In the genomic region with DNA sequence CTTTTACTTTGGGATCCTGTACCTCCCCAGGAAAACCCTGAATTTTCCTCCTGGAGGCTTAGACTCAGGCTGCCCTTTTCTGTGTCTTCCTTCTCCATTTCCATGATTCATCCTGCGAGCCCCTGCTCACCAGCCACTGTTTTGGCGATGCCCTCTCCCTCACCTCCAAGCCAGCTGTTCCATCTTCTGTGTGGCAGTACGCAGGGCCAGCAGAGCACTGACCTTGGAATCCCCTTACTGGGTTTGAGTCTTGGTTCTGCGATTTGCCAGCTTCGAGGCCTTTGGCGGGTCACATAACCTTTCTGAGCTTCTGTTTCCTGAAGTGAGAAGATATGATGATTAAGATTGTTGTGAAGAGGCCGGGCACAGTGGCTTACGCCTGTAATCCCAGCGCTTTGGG, we compare ENCODE assay signal across 16 cellular contexts. TPM values are rescaled to one million over a fixed set of nuclear protein-coding genes. Genes with fewer than 3 reads are reported as not detected.
DNase-seq lines count a peak whose midpoint lies in the region; ATAC-seq and TF ChIP-seq lines count a peak whose summit lies in the region.
"Had no signal": no experiment of that assay in that cellular context is flagged by ENCODE, and none has a peak within 500 bp of the region (broad histone marks: within the 10 kb centered on the region; RNA-seq: fewer than 3 reads in every experiment).

No MANE protein-coding gene starts in this region.

- TF ChIP-seq CTCF in heart left ventricle (IDR thresholded peaks at IDR 0.05) (no peak), WTC11 (IDR thresholded peaks at IDR 0.05) (no peak), gastrocnemius medialis (IDR thresholded peaks at IDR 0.05 in 4 of 5, conservative IDR thresholded peaks at IDR 0.05 in 1 of 5) (no peak)

- H3K4me1 ChIP-seq in heart left ventricle (peaks cover 0 to 76% (median 37%) of the 10 kb centered on the region in 12 donors), gastrocnemius medialis (peaks cover 50 to 51% of the 10 kb centered on the region in 2 donors)

- no peaks in the 10 kb centered on the region for H3K9me3 Mint-ChIP-seq in WTC11
- H3K9me3 Mint-ChIP-seq in effector memory CD8-positive, alpha-beta T cell: no peaks in the 10 kb centered on the region
- H3K9me3 Mint-ChIP-seq: CD4-positive, CD25-positive, alpha-beta regulatory T cell; GM23338 had no signal

- H3K27ac Mint-ChIP-seq in WTC11: peak overlapping the region; percentile 75; the same call in 1 of the 2 replicates
- H3K27ac Mint-ChIP-seq in effector memory CD8-positive, alpha-beta T cell: no peak overlapping the region
- H3K27ac Mint-ChIP-seq: CD4-positive, CD25-positive, alpha-beta regulatory T cell; GM23338 had no signal

- H3K4me1 Mint-ChIP-seq in WTC11: peaks cover 19% of the 10 kb centered on the region
- H3K4me1 Mint-ChIP-seq in effector memory CD8-positive, alpha-beta T cell (ENCODE audit: low read depth in 2 of 2): no peaks in the 10 kb centered on the region

- no peak overlapping the region for H3K4me3 ChIP-seq in heart left ventricle
- no peak overlapping the region for H3K4me3 ChIP-seq in gastrocnemius medialis
- H3K4me3 ChIP-seq: BLaER1 treated with 17β-estradiol and CSF1 and Interleukin-3, amounts not matched to agents 10 nM and 100 nM; GM12878; GM23338 had no signal

- POLR2A ChIA-PET in WTC11 (lab: Charles Lee): no interaction called here

- DNase-seq in heart left ventricle (no peak), Right ventricle myocardium superior (no peak), WTC11 (ENCODE audit: low spot score) (no peak), islet precursor cell (peak; percentile 17), gastrocnemius medialis (peak in 1 of 2 donors; percentile 62), SK-N-DZ (ENCODE audit: low spot score) (no peak)
- DNase-seq in effector memory CD8-positive, alpha-beta T cell: no peak
- DNase-seq: ACHN; Calu3; CD4-positive, CD25-positive, alpha-beta regulatory T cell; DMS 273 treated with DMSO at 0.1 percent for 48 hours; H7 had no signal

- H3K27me3 ChIP-seq in heart left ventricle (no peaks in the 10 kb centered on the region), gastrocnemius medialis (no peaks in the 10 kb centered on the region)

- CTCF ChIA-PET in WTC11 (lab: Charles Lee): interaction anchor here (1.4 to 1.6 kb wide), 2 partner anchors 70 to 97 kb away, joined by 4 to 7 read pairs; no protein-coding TSS in a partner anchor

- WGBS in heart left ventricle, 4 donors: 65 to 78% (median 71%) methylated on average over 9 of the region's 9 CpGs

- no peaks in the 10 kb centered on the region for H3K36me3 Mint-ChIP-seq in WTC11
- peaks cover 2% of the 10 kb centered on the region for H3K36me3 Mint-ChIP-seq in effector memory CD8-positive, alpha-beta T cell (ENCODE audit: insufficient read depth)
- H3K36me3 Mint-ChIP-seq: CD4-positive, CD25-positive, alpha-beta regulatory T cell had no signal

- peaks cover 7% of the 10 kb centered on the region for H3K27me3 Mint-ChIP-seq in WTC11 (ENCODE audit: low read depth)
- H3K27me3 Mint-ChIP-seq in effector memory CD8-positive, alpha-beta T cell: no peaks in the 10 kb centered on the region
- H3K27me3 Mint-ChIP-seq: CD4-positive, CD25-positive, alpha-beta regulatory T cell had no signal

- no peak overlapping the region for H3K4me3 Mint-ChIP-seq in WTC11
- no peak overlapping the region for H3K4me3 Mint-ChIP-seq in effector memory CD8-positive, alpha-beta T cell
- H3K4me3 Mint-ChIP-seq: CD4-positive, CD25-positive, alpha-beta regulatory T cell; GM23338 had no signal

- no peaks in the 10 kb centered on the region for H3K36me3 ChIP-seq in heart left ventricle
- H3K36me3 ChIP-seq in gastrocnemius medialis: no peaks in the 10 kb centered on the region

- H3K9me3 ChIP-seq in heart left ventricle: no peaks in the 10 kb centered on the region
- no peaks in the 10 kb centered on the region for H3K9me3 ChIP-seq in gastrocnemius medialis
- H3K9me3 ChIP-seq: BLaER1 treated with 17β-estradiol and CSF1 and Interleukin-3, amounts not matched to agents 10 nM and 100 nM had no signal

- in situ Hi-C loops in gastrocnemius medialis (cut with MboI; ENCODE audit: low sequenced_read_pairs in 4 of 4): loop anchor here in 1 of 4 donors (10.0 kb wide), 1 partner anchor 77 kb away; no protein-coding TSS in a partner anchor

- ATAC-seq in heart left ventricle (no peak), Right ventricle myocardium superior (ENCODE audit: poor library complexity) (no peak), WTC11 (no peak), gastrocnemius medialis (peak in 1 of 2 donors; percentile 16), GM21367 (IDR thresholded peaks at IDR 0.05; ENCODE audit: unreplicated experiment) (no peak)
- ATAC-seq in effector memory CD8-positive, alpha-beta T cell (replicated peaks): no peak
- ATAC-seq: GM12878, GM23338 had no signal

- no peak for TF ChIP-seq POLR2A in heart left ventricle (IDR thresholded peaks at IDR 0.05)
- TF ChIP-seq POLR2A in gastrocnemius medialis (IDR thresholded peaks at IDR 0.05): no peak

- intact Hi-C loops in heart left ventricle (cut with DNase I) (loop anchor here in 1 of 10 donors (5.0 kb wide), 1 partner anchor 35 kb away; no protein-coding TSS in a partner anchor), Right ventricle myocardium superior (cut with DNase I) (loop anchor here (10.0 kb wide), 1 partner anchor 87 kb away; no protein-coding TSS in a partner anchor), gastrocnemius medialis (cut with DNase I; ENCODE audit: low total_unique reads) (loop anchor here (10.0 kb wide), 1 partner anchor 507 kb away; no protein-coding TSS in a partner anchor)

- peak overlapping the region in 10 of 12 donors; percentile 32 to 71 (median 46) for H3K27ac ChIP-seq in heart left ventricle
- H3K27ac ChIP-seq in gastrocnemius medialis: peak overlapping the region; percentile 84 to 99 (median 98)
- H3K27ac ChIP-seq: BLaER1 treated with 17β-estradiol and CSF1 and Interleukin-3, amounts not matched to agents 10 nM and 100 nM had no signal

TF ChIP-seq in WTC11, 78 proteins besides CTCF, POLR2A, EP300 and RAD21 (continues in another document):
- TF ChIP-seq SP1 (CRISPR knock-in tag; conservative IDR thresholded peaks at IDR 0.05) (no peak), ZNF423 (CRISPR knock-in tag; IDR thresholded peaks at IDR 0.05) (no peak)
- TF ChIP-seq, protein P1, sequence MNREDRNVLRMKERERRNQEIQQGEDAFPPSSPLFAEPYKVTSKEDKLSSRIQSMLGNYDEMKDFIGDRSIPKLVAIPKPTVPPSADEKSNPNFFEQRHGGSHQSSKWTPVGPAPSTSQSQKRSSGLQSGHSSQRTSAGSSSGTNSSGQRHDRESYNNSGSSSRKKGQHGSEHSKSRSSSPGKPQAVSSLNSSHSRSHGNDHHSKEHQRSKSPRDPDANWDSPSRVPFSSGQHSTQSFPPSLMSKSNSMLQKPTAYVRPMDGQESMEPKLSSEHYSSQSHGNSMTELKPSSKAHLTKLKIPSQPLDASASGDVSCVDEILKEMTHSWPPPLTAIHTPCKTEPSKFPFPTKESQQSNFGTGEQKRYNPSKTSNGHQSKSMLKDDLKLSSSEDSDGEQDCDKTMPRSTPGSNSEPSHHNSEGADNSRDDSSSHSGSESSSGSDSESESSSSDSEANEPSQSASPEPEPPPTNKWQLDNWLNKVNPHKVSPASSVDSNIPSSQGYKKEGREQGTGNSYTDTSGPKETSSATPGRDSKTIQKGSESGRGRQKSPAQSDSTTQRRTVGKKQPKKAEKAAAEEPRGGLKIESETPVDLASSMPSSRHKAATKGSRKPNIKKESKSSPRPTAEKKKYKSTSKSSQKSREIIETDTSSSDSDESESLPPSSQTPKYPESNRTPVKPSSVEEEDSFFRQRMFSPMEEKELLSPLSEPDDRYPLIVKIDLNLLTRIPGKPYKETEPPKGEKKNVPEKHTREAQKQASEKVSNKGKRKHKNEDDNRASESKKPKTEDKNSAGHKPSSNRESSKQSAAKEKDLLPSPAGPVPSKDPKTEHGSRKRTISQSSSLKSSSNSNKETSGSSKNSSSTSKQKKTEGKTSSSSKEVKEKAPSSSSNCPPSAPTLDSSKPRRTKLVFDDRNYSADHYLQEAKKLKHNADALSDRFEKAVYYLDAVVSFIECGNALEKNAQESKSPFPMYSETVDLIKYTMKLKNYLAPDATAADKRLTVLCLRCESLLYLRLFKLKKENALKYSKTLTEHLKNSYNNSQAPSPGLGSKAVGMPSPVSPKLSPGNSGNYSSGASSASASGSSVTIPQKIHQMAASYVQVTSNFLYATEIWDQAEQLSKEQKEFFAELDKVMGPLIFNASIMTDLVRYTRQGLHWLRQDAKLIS (CRISPR knock-in tag; IDR thresholded peaks at IDR 0.05; ENCODE audit: borderline replicate concordance): no peak
- TF ChIP-seq, protein P2, sequence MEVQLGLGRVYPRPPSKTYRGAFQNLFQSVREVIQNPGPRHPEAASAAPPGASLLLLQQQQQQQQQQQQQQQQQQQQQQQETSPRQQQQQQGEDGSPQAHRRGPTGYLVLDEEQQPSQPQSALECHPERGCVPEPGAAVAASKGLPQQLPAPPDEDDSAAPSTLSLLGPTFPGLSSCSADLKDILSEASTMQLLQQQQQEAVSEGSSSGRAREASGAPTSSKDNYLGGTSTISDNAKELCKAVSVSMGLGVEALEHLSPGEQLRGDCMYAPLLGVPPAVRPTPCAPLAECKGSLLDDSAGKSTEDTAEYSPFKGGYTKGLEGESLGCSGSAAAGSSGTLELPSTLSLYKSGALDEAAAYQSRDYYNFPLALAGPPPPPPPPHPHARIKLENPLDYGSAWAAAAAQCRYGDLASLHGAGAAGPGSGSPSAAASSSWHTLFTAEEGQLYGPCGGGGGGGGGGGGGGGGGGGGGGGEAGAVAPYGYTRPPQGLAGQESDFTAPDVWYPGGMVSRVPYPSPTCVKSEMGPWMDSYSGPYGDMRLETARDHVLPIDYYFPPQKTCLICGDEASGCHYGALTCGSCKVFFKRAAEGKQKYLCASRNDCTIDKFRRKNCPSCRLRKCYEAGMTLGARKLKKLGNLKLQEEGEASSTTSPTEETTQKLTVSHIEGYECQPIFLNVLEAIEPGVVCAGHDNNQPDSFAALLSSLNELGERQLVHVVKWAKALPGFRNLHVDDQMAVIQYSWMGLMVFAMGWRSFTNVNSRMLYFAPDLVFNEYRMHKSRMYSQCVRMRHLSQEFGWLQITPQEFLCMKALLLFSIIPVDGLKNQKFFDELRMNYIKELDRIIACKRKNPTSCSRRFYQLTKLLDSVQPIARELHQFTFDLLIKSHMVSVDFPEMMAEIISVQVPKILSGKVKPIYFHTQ (CRISPR knock-in tag; IDR thresholded peaks at IDR 0.05): no peak
- TF ChIP-seq, protein P3, sequence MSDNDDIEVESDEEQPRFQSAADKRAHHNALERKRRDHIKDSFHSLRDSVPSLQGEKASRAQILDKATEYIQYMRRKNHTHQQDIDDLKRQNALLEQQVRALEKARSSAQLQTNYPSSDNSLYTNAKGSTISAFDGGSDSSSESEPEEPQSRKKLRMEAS (CRISPR knock-in tag; IDR thresholded peaks at IDR 0.05): no peak

RNA-seq across cellular contexts. Expression of gene PPARGC1B, which starts 7.2 kb away (rescaled TPM):
- 10 to 100 TPM; 17.8 to 34.3 (median 24.4) TPM for total RNA-seq in heart left ventricle
- polyA plus RNA-seq in heart left ventricle: 10 to 100 TPM in 1 of 2 donors, 1 to 10 TPM in 1; 5.0 to 12.8 TPM
- total RNA-seq in Right ventricle myocardium superior: 27.9 TPM
- total RNA-seq in WTC11 (2021): 10.9 to 15.8 TPM (median 11.0 TPM) in 3 replicates
- total RNA-seq in gastrocnemius medialis: 1 to 10 TPM; 3.9 to 6.8 (median 4.8) TPM
- 0.85 and 1.2 TPM in 2 replicates for polyA plus RNA-seq in SK-N-DZ (2014; cell fraction: cytosol; rRNA removed)
- 1.4 and 3.0 TPM in 2 replicates for polyA plus RNA-seq in SK-N-DZ (2014; cell fraction: nucleus; rRNA removed)
